ENCODE assay signal across 1 cellular context in the genomic region with DNA sequence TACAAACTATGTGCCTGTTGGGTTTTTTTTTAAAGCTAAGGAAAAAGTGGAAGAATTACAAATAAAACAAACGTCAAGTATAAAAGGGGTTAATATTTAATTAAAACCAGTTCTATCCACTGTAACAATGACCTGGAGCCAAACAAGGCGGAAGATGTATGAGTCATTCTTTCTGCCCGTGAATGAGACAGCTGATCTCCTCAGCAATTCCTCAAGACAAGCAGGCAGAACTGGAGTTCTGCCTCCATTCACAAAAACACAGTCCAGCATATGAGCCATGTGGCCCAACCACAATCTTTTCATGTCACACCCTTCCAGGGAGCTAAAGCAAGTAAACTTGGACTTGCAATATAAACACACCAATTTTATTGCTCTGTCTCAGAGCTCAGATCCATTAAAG.
TF ChIP-seq lines count a peak whose summit lies in the region.

No MANE protein-coding gene starts in this region.

TF ChIP-seq in SK-N-SH, 30 proteins besides CTCF, POLR2A, EP300 and RAD21 (continued from another document):
- TF ChIP-seq, protein P1, sequence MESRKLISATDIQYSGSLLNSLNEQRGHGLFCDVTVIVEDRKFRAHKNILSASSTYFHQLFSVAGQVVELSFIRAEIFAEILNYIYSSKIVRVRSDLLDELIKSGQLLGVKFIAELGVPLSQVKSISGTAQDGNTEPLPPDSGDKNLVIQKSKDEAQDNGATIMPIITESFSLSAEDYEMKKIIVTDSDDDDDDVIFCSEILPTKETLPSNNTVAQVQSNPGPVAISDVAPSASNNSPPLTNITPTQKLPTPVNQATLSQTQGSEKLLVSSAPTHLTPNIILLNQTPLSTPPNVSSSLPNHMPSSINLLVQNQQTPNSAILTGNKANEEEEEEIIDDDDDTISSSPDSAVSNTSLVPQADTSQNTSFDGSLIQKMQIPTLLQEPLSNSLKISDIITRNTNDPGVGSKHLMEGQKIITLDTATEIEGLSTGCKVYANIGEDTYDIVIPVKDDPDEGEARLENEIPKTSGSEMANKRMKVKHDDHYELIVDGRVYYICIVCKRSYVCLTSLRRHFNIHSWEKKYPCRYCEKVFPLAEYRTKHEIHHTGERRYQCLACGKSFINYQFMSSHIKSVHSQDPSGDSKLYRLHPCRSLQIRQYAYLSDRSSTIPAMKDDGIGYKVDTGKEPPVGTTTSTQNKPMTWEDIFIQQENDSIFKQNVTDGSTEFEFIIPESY (IDR thresholded peaks at IDR 0.05; ENCODE audit: borderline replicate concordance, low read depth), result 0 out of 2 replicates have a peak, but pooled peaks have one; percentile 37
- TF ChIP-seq, protein P2, sequence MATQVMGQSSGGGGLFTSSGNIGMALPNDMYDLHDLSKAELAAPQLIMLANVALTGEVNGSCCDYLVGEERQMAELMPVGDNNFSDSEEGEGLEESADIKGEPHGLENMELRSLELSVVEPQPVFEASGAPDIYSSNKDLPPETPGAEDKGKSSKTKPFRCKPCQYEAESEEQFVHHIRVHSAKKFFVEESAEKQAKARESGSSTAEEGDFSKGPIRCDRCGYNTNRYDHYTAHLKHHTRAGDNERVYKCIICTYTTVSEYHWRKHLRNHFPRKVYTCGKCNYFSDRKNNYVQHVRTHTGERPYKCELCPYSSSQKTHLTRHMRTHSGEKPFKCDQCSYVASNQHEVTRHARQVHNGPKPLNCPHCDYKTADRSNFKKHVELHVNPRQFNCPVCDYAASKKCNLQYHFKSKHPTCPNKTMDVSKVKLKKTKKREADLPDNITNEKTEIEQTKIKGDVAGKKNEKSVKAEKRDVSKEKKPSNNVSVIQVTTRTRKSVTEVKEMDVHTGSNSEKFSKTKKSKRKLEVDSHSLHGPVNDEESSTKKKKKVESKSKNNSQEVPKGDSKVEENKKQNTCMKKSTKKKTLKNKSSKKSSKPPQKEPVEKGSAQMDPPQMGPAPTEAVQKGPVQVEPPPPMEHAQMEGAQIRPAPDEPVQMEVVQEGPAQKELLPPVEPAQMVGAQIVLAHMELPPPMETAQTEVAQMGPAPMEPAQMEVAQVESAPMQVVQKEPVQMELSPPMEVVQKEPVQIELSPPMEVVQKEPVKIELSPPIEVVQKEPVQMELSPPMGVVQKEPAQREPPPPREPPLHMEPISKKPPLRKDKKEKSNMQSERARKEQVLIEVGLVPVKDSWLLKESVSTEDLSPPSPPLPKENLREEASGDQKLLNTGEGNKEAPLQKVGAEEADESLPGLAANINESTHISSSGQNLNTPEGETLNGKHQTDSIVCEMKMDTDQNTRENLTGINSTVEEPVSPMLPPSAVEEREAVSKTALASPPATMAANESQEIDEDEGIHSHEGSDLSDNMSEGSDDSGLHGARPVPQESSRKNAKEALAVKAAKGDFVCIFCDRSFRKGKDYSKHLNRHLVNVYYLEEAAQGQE (IDR thresholded peaks at IDR 0.05; ENCODE audit: low read depth, low read length), result peak; percentile 53; the same call in 1 of the 2 replicates
- no peak for TF ChIP-seq YY1 (IDR thresholded peaks at IDR 0.05; ENCODE audit: low read depth)
- no peak for TF ChIP-seq NRF1 (IDR thresholded peaks at IDR 0.05; ENCODE audit: low read depth, low read length)
- TF ChIP-seq NFIC (IDR thresholded peaks at IDR 0.05; ENCODE audit: borderline replicate concordance), result peak; percentile 94
- no peak for TF ChIP-seq GATA2 (CRISPR knock-in tag; IDR thresholded peaks at IDR 0.05)
- TF ChIP-seq, protein P3, sequence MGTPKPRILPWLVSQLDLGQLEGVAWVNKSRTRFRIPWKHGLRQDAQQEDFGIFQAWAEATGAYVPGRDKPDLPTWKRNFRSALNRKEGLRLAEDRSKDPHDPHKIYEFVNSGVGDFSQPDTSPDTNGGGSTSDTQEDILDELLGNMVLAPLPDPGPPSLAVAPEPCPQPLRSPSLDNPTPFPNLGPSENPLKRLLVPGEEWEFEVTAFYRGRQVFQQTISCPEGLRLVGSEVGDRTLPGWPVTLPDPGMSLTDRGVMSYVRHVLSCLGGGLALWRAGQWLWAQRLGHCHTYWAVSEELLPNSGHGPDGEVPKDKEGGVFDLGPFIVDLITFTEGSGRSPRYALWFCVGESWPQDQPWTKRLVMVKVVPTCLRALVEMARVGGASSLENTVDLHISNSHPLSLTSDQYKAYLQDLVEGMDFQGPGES (IDR thresholded peaks at IDR 0.05; ENCODE audit: low read depth, low read length), result no peak
- TF ChIP-seq MEF2A (IDR thresholded peaks at IDR 0.05; ENCODE audit: borderline replicate concordance, low read depth), result 0 out of 2 replicates have a peak, but pooled peaks have one; percentile 68
- no peak for TF ChIP-seq SMC3 (IDR thresholded peaks at IDR 0.05; ENCODE audit: low read depth, low read length)
- peak; percentile 92 for TF ChIP-seq POLR2AphosphoS5 (IDR thresholded peaks at IDR 0.05; ENCODE audit: low read depth, low read length)
- TF ChIP-seq, protein P4, sequence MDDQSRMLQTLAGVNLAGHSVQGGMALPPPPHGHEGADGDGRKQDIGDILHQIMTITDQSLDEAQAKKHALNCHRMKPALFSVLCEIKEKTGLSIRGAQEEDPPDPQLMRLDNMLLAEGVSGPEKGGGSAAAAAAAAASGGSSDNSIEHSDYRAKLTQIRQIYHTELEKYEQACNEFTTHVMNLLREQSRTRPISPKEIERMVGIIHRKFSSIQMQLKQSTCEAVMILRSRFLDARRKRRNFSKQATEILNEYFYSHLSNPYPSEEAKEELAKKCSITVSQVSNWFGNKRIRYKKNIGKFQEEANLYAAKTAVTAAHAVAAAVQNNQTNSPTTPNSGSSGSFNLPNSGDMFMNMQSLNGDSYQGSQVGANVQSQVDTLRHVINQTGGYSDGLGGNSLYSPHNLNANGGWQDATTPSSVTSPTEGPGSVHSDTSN (IDR thresholded peaks at IDR 0.05), result peak; percentile 95
- no peak for TF ChIP-seq CHD2 (IDR thresholded peaks at IDR 0.05; ENCODE audit: low read length, partially characterized antibody)
- no peak for TF ChIP-seq RCOR1 (IDR thresholded peaks at IDR 0.05; ENCODE audit: low read length)
- TF ChIP-seq, protein P5, sequence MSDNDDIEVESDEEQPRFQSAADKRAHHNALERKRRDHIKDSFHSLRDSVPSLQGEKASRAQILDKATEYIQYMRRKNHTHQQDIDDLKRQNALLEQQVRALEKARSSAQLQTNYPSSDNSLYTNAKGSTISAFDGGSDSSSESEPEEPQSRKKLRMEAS (IDR thresholded peaks at IDR 0.05; ENCODE audit: low read depth), result peak; percentile 95
- TF ChIP-seq RFX5 (IDR thresholded peaks at IDR 0.05; ENCODE audit: low read length), result no peak
- peak; percentile 99 for TF ChIP-seq TCF12 (IDR thresholded peaks at IDR 0.05)
- TF ChIP-seq TAF1 (IDR thresholded peaks at IDR 0.05; ENCODE audit: borderline replicate concordance, low read depth, low read length), result peak; percentile 51; the same call in 1 of the 2 replicates
